ENCODE assay signal across 29 cellular contexts in genomic region chr16:60087530-60087929, GRCh38.
"Had no signal": no experiment of that assay in that cellular context is flagged by ENCODE, and none has a peak within 500 bp of the region (broad histone marks: within the 10 kb centered on the region; RNA-seq: fewer than 3 reads in every experiment).

No MANE protein-coding gene starts in this region.

- H3K27me3 Mint-ChIP-seq: dendritic cell treated with granulocyte-macrophage colony-stimulating factor and Interleukin-4, amounts not matched to agents 40 ng/mL and 50 ng/mL, for 4 days; effector memory CD8-positive, alpha-beta T cell had no signal

- FAIRE-seq: colon, endometrium, endothelial cell of umbilical vein, frontal cortex had no signal

- H3K9me3 ChIP-seq: colonic mucosa, esophagus muscularis mucosa, esophagus squamous epithelium, gastrocnemius medialis, gastroesophageal sphincter, heart left ventricle had no signal

- H3K27ac ChIP-seq: colonic mucosa, coronary artery, dorsolateral prefrontal cortex, epithelial cell of prostate, esophagus muscularis mucosa, esophagus squamous epithelium, foreskin keratinocyte, gastrocnemius medialis, gastroesophageal sphincter, heart left ventricle, heart right ventricle had no signal

- H3K4me1 ChIP-seq: colonic mucosa, esophagus muscularis mucosa, esophagus squamous epithelium, foreskin keratinocyte, gastrocnemius medialis, gastroesophageal sphincter, heart left ventricle, heart right ventricle had no signal

- H3K27me3 ChIP-seq: colonic mucosa, dorsolateral prefrontal cortex, esophagus muscularis mucosa, esophagus squamous epithelium, foreskin keratinocyte, gastrocnemius medialis, gastroesophageal sphincter, heart left ventricle, heart right ventricle had no signal

- H3K4me3 Mint-ChIP-seq: dendritic cell treated with granulocyte-macrophage colony-stimulating factor and Interleukin-4, amounts not matched to agents 40 ng/mL and 50 ng/mL, for 4 days; effector memory CD8-positive, alpha-beta T cell; endodermal cell had no signal

- H3K4me3 ChIP-seq: colonic mucosa, coronary artery, dorsolateral prefrontal cortex, esophagus muscularis mucosa, esophagus squamous epithelium, gastrocnemius medialis, gastroesophageal sphincter, heart left ventricle, heart right ventricle had no signal

- H3K27ac Mint-ChIP-seq: dendritic cell treated with granulocyte-macrophage colony-stimulating factor and Interleukin-4, amounts not matched to agents 40 ng/mL and 50 ng/mL, for 4 days; effector memory CD8-positive, alpha-beta T cell; endodermal cell had no signal

- DNase-seq: colonic mucosa; cortex of kidney; dermis blood vessel endothelial cell; dorsolateral prefrontal cortex; effector CD4-positive, alpha-beta T cell; effector CD8-positive, alpha-beta T cell; effector memory CD4-positive, alpha-beta T cell; effector memory CD8-positive, alpha-beta T cell; endodermal cell; erythroblast; esophagus squamous epithelium; foreskin fibroblast; foreskin keratinocyte; foreskin melanocyte; gastrocnemius medialis; glutamatergic neuron; head of caudate nucleus; heart left ventricle; heart right ventricle had no signal

- ATAC-seq: effector memory CD8-positive, alpha-beta T cell; esophagus mucosa; foreskin keratinocyte; gastrocnemius medialis; gastroesophageal sphincter; heart left ventricle; heart right ventricle had no signal

- H3K36me3 ChIP-seq: colonic mucosa, esophagus muscularis mucosa, esophagus squamous epithelium, gastrocnemius medialis, gastroesophageal sphincter, heart left ventricle, heart right ventricle had no signal
